ENCODE assay signal across 21 cellular contexts in the genomic region with DNA sequence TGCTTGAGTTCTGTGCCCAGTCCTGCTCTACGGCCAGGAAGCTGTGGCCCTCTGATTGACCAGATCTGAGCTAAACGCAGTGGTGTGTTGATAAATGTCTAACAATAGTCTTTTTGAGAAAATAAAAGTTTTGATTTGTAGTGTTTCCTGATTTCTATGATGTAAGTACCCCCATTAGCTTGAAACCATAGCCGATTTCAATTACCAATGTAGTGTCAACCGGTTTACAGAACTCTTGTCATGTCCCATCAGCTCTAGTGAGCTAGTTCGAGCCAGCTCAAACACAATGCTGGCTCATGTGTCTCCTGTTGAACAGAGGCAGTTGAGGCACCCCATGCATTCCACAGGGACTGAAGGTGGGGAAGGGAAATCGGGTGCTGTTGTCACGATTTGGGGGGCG. TPM values are rescaled to one million over a fixed set of nuclear protein-coding genes. Genes with fewer than 3 reads are reported as not detected.
DNase-seq lines count a peak whose midpoint lies in the region; ATAC-seq and TF ChIP-seq lines count a peak whose summit lies in the region.
"Had no signal": no experiment of that assay in that cellular context is flagged by ENCODE, and none has a peak within 500 bp of the region (broad histone marks: within the 10 kb centered on the region; RNA-seq: fewer than 3 reads in every experiment).

No MANE protein-coding gene starts in this region.

- CTCF ChIA-PET in CD4-positive, alpha-beta memory T cell (lab: Charles Lee; ENCODE audit: partially characterized antibody), result interaction anchor here (0.8 to 3.0 kb wide), 5 partner anchors 29 to 210 kb away, joined by 3 to 25 read pairs (median 3); no protein-coding TSS in a partner anchor

- H2BK20ac ChIP-seq in H9 (ENCODE audit: low read depth, low read length, poor library complexity, severe bottlenecking), result no peak overlapping the region

- H2BK15ac ChIP-seq in H9 (ENCODE audit: low read depth, low read length), result no peak overlapping the region

- H3F3A ChIP-seq in SU-DHL-6 (ENCODE audit: insufficient read depth), result peaks cover 84% of the 10 kb centered on the region

- H2AK5ac ChIP-seq in H9 (ENCODE audit: insufficient read length, low read length), result no peak overlapping the region

- H3K79me1 ChIP-seq in H9 (ENCODE audit: insufficient read depth, low read depth, low read length, poor library complexity, severe bottlenecking), result no peaks in the 10 kb centered on the region

- intact Hi-C loops in CD4-positive, alpha-beta memory T cell (cut with micrococcal nuclease), result loop anchor here (10.0 kb wide), 1 partner anchor 202 kb away; no protein-coding TSS in a partner anchor

- no peak overlapping the region for H3K4me3 ChIP-seq in CD4-positive, alpha-beta memory T cell (ENCODE audit: low read length in 2 of 2)
- peak overlapping the region; percentile 8 for H3K4me3 ChIP-seq in SU-DHL-6 (ENCODE audit: insufficient read depth, low read length, poor library complexity, severe bottlenecking)
- H3K4me3 ChIP-seq: colonic mucosa, GM23248 had no signal

- H3K27ac ChIP-seq in CD4-positive, alpha-beta memory T cell (ENCODE audit: low read depth, low read length), result no peak overlapping the region
- peak overlapping the region; percentile 99 for H3K27ac ChIP-seq in SU-DHL-6 (ENCODE audit: low read depth, low read length)
- H3K27ac ChIP-seq in H9 (ENCODE audit: insufficient read length, low read depth, low read length), result no peak overlapping the region
- H3K27ac ChIP-seq: brain microvascular endothelial cell, C4-2B, colonic mucosa, GM23248, WERI-Rb-1 had no signal

- TF ChIP-seq CTCF in SU-DHL-6 (IDR thresholded peaks at IDR 0.05; ENCODE audit: insufficient read depth, low read length, poor library complexity, severe bottlenecking), result no peak
- TF ChIP-seq CTCF in H9 (conservative IDR thresholded peaks at IDR 0.05), result no peak

- H3K23ac ChIP-seq in H9 (ENCODE audit: insufficient read length, low read depth, low read length), result no peak overlapping the region

- peaks cover 8% of the 10 kb centered on the region for H3K36me3 Mint-ChIP-seq in T-helper 2 cell treated with Interferon-gamma antibody and Interleukin-4, amounts not matched to agents 5 μg/mL and 100 μg/mL, for 36 hours (ENCODE audit: low read depth)
- no peaks in the 10 kb centered on the region for H3K36me3 Mint-ChIP-seq in CD4-positive, alpha-beta memory T cell
- peaks cover 0 to 3% of the 10 kb centered on the region in 2 donors for H3K36me3 Mint-ChIP-seq in naive B cell
- no peaks in the 10 kb centered on the region for H3K36me3 Mint-ChIP-seq in H9 (ENCODE audit: insufficient read depth in 1 of 3, low read depth in 3 of 3)

- peak overlapping the region; percentile 87 for H3K4me2 ChIP-seq in SU-DHL-6 (ENCODE audit: low read depth, low read length, poor library complexity, severe bottlenecking)
- no peak overlapping the region for H3K4me2 ChIP-seq in H9 (ENCODE audit: insufficient read depth, insufficient read length, low read length)

- no peak overlapping the region for H2BK120ac ChIP-seq in H9 (ENCODE audit: low read depth, low read length, poor library complexity, severe bottlenecking)

- no peaks in the 10 kb centered on the region for H3K9me2 ChIP-seq in SU-DHL-6 (replicated peaks; ENCODE audit: insufficient read depth, low read length)

- no peak overlapping the region for H3K4ac ChIP-seq in H9 (ENCODE audit: low read depth, low read length)

- H3K9me3 ChIP-seq in CD4-positive, alpha-beta memory T cell (ENCODE audit: control insufficient read depth in 1 of 2, low read length in 2 of 2), result no peaks in the 10 kb centered on the region
- H3K9me3 ChIP-seq in SU-DHL-6 (ENCODE audit: insufficient read depth, low read length), result no peaks in the 10 kb centered on the region
- H3K9me3 ChIP-seq in H9 (ENCODE audit: control insufficient read depth, low read depth, low read length), result no peaks in the 10 kb centered on the region
- H3K9me3 ChIP-seq: colonic mucosa had no signal

- no peaks in the 10 kb centered on the region for H3K9me3 Mint-ChIP-seq in T-helper 2 cell treated with Interferon-gamma antibody and Interleukin-4, amounts not matched to agents 5 μg/mL and 100 μg/mL, for 36 hours
- peaks cover 0 to 1% (median 0%) of the 10 kb centered on the region in 8 donors for H3K9me3 Mint-ChIP-seq in CD4-positive, alpha-beta memory T cell
- peaks cover 0 to 6% (median 0%) of the 10 kb centered on the region in 7 donors for H3K9me3 Mint-ChIP-seq in naive B cell
- no peaks in the 10 kb centered on the region for H3K9me3 Mint-ChIP-seq in H9

- no peak overlapping the region for H3K56ac ChIP-seq in H9 (ENCODE audit: insufficient read length, low read depth, low read length)

- H3K27ac Mint-ChIP-seq in T-helper 2 cell treated with Interferon-gamma antibody and Interleukin-4, amounts not matched to agents 5 μg/mL and 100 μg/mL, for 36 hours, result peak overlapping the region; percentile 87
- H3K27ac Mint-ChIP-seq in CD4-positive, alpha-beta memory T cell, result peak overlapping the region; percentile 33 to 92 (median 84)
- peak overlapping the region; percentile 97 to 100 (median 99) for H3K27ac Mint-ChIP-seq in naive B cell
- peak overlapping the region in 1 of 3 experiments; percentile 67; a peak in 2 of 7 replicates for H3K27ac Mint-ChIP-seq in H9

- H2BK12ac ChIP-seq in H9 (ENCODE audit: insufficient read length, low read depth, low read length), result no peak overlapping the region

- ATAC-seq in naive B cell (ENCODE audit: low read depth in 2 of 2) (no peak), GM19455 (IDR thresholded peaks at IDR 0.05; ENCODE audit: unreplicated experiment) (no peak)

- H3K79me2 ChIP-seq in SU-DHL-6 (ENCODE audit: insufficient read depth, low read length) (peaks cover 39% of the 10 kb centered on the region), H9 (ENCODE audit: insufficient read depth, low read length) (no peaks in the 10 kb centered on the region)

- DNase-seq in T-helper 2 cell treated with Interferon-gamma antibody and Interleukin-4, amounts not matched to agents 5 μg/mL and 100 μg/mL, for 36 hours (ENCODE audit: low spot score), result no peak
- DNase-seq in T-helper 2 cell (no peak), naive B cell (no peak), H9 (no peak), globus pallidus (ENCODE audit: low spot score) (no peak)
- DNase-seq in CD4-positive, alpha-beta memory T cell, result no peak
- DNase-seq: activated naive CD4-positive, alpha-beta T cell; brain microvascular endothelial cell; colonic mucosa; DMS79; GM23248; hippocampal formation; mammary epithelial cell; NCI-H1694 treated with DMSO at 0.1 percent for 48 hours; NCI-H446; NK-92 treated with Interleukin-12 subunit alpha and Interleukin-12 subunit beta, amount 100 ng/mL, for 24 hours; WERI-Rb-1 had no signal

- no peak overlapping the region for H3K4me3 Mint-ChIP-seq in T-helper 2 cell treated with Interferon-gamma antibody and Interleukin-4, amounts not matched to agents 5 μg/mL and 100 μg/mL, for 36 hours
- H3K4me3 Mint-ChIP-seq in CD4-positive, alpha-beta memory T cell, result peak overlapping the region in 1 of 8 donors; percentile 10
- H3K4me3 Mint-ChIP-seq in naive B cell (peak overlapping the region; percentile 32 to 90 (median 75)), H9 (no peak overlapping the region)

- no peak overlapping the region for H2BK5ac ChIP-seq in H9 (ENCODE audit: insufficient read length, low read length)

- POLR2A ChIA-PET in CD4-positive, alpha-beta memory T cell (lab: Charles Lee; ENCODE audit: partially characterized antibody), result interaction anchor here (1.2 kb wide), 1 partner anchor 89 kb away, joined by 4 read pairs; no protein-coding TSS in a partner anchor

- whole genome bisulfite sequencing in H9 (ENCODE audit: extremely low coverage, insufficient read length, low lambda C conversion rate), result no CpG with 5 or more reads among the region's 8 CpGs

- H3K9ac ChIP-seq in SU-DHL-6 (ENCODE audit: low read length) (peak overlapping the region; percentile 86), H9 (ENCODE audit: extremely low read depth, insufficient read length, low read length) (no peak overlapping the region)
- H3K9ac ChIP-seq: GM23248 had no signal

- H3K14ac ChIP-seq in H9 (ENCODE audit: insufficient read depth, low read length), result no peak overlapping the region

- peaks cover 37% of the 10 kb centered on the region for H3K4me1 Mint-ChIP-seq in T-helper 2 cell treated with Interferon-gamma antibody and Interleukin-4, amounts not matched to agents 5 μg/mL and 100 μg/mL, for 36 hours (ENCODE audit: low read depth)
- H3K4me1 Mint-ChIP-seq in CD4-positive, alpha-beta memory T cell, result peaks cover 18 to 51% (median 34%) of the 10 kb centered on the region in 4 donors
- H3K4me1 Mint-ChIP-seq in naive B cell, result peaks cover 65 to 96% (median 70%) of the 10 kb centered on the region in 3 donors
- H3K4me1 Mint-ChIP-seq in H9, result no peaks in the 10 kb centered on the region

- no peaks in the 10 kb centered on the region for H3K23me2 ChIP-seq in H9 (ENCODE audit: insufficient read length, low read depth, low read length, poor library complexity, severe bottlenecking)

- no peak overlapping the region for H4K91ac ChIP-seq in H9 (ENCODE audit: insufficient read length, low read depth, low read length)

- H3K27me3 ChIP-seq in CD4-positive, alpha-beta memory T cell (ENCODE audit: insufficient read depth, low read length), result no peaks in the 10 kb centered on the region
- no peaks in the 10 kb centered on the region for H3K27me3 ChIP-seq in SU-DHL-6 (ENCODE audit: low read length)
- no peaks in the 10 kb centered on the region for H3K27me3 ChIP-seq in H9 (ENCODE audit: insufficient read depth, low read length)
- H3K27me3 ChIP-seq: brain microvascular endothelial cell, colonic mucosa had no signal

- H3K27me3 Mint-ChIP-seq in T-helper 2 cell treated with Interferon-gamma antibody and Interleukin-4, amounts not matched to agents 5 μg/mL and 100 μg/mL, for 36 hours (ENCODE audit: low read depth), result no peaks in the 10 kb centered on the region
- no peaks in the 10 kb centered on the region for H3K27me3 Mint-ChIP-seq in CD4-positive, alpha-beta memory T cell
- H3K27me3 Mint-ChIP-seq in naive B cell (no peaks in the 10 kb centered on the region), H9 (ENCODE audit: low read depth) (no peaks in the 10 kb centered on the region; the same call in 1 of the 2 replicates)
- H3K27me3 Mint-ChIP-seq: progenitor cell of endocrine pancreas had no signal

- no peak overlapping the region for H2AFZ ChIP-seq in SU-DHL-6 (ENCODE audit: low read depth, low read length, severe bottlenecking)
- H2AFZ ChIP-seq in H9 (ENCODE audit: low read length), result no peak overlapping the region
- H2AFZ ChIP-seq: GM23248 had no signal

- no peak overlapping the region for H3T11ph ChIP-seq in H9 (ENCODE audit: low read length)

- no peak overlapping the region for H3K18ac ChIP-seq in H9 (ENCODE audit: insufficient read length, low read depth, low read length)

- H3K4me1 ChIP-seq in CD4-positive, alpha-beta memory T cell (ENCODE audit: insufficient read depth, low read length), result peaks cover 36% of the 10 kb centered on the region
- no peaks in the 10 kb centered on the region for H3K4me1 ChIP-seq in H9 (ENCODE audit: insufficient read depth, low read length)
- H3K4me1 ChIP-seq: colonic mucosa had no signal

- no peaks in the 10 kb centered on the region for H4K20me1 ChIP-seq in SU-DHL-6 (ENCODE audit: low read depth, low read length)
- H4K20me1 ChIP-seq in H9 (ENCODE audit: control insufficient read depth, insufficient read depth, insufficient read length), result no peaks in the 10 kb centered on the region

- no peak overlapping the region for H4K5ac ChIP-seq in H9 (ENCODE audit: insufficient read length, low read depth, low read length)

- no peak overlapping the region for H4K8ac ChIP-seq in H9 (replicated peaks; ENCODE audit: insufficient read length, low read depth, low read length)

- H3K36me3 ChIP-seq in CD4-positive, alpha-beta memory T cell (ENCODE audit: insufficient read depth, low read length), result no peaks in the 10 kb centered on the region
- H3K36me3 ChIP-seq in SU-DHL-6 (ENCODE audit: low read length), result no peaks in the 10 kb centered on the region; the same call in 1 of the 2 replicates
- H3K36me3 ChIP-seq: brain microvascular endothelial cell, colonic mucosa, WERI-Rb-1 had no signal

RNA-seq across cellular contexts. Expression of gene ZMYND8, which starts 56.7 kb away (rescaled TPM):
- total RNA-seq in CD4-positive, alpha-beta memory T cell, result 10 to 100 TPM; 47.7 to 48.5 TPM
- polyA plus RNA-seq in CD4-positive, alpha-beta memory T cell, result 10 to 100 TPM in 1 of 2 donors, 1 to 10 TPM in 1; 3.5 to 20.1 TPM
- 10 to 100 TPM in 4 of 6 donors, 1 to 10 TPM in 2; 2.7 to 22.7 (median 12.1) TPM for polyA plus RNA-seq in naive B cell (ENCODE audit: low read depth in 6 of 6)
- 158 and 162 TPM in 2 replicates for total RNA-seq in H9 (2021)

Comparison
In these comparisons a context has a peak if more than half of its experiments do, and no peak if none do; other contexts are left out.
1. H3K4me3 Mint-ChIP-seq: peak in naive B cell (8 of 8); none in T-helper 2 cell treated with Interferon-gamma antibody and Interleukin-4, amounts not matched to agents 5 μg/mL and 100 μg/mL, for 36 hours (single experiment) and H9 (0 of 2).